ENCODE assay signal across 12 cellular contexts in the genomic region with DNA sequence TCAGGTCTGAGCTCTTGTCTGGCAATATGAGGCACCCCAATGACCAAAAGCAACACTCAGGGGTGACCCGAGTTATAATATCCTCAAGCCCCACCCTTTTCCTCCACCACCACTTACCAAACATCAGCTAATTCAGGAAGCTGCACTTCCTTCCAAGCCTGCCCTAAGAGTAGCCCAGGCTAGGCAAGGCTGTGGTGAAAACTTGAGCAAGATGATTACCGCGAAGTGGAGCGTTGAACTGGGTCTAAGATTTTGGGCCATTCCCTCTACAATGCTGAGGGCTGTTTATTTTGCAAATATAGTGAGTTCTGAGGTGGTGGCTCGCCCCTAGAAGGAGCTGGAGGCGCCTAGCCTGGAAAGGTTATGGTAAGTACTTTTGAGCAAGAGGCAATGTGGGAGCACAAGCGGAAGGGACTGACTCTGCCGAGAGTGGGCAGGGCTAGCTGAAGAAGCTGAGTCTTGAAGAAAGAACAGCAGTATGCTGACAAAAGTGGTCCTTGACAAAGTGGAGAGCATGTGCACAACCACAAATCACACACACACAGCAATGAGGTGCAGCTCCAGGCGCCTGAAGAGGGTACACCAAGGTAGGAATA. TPM values are rescaled to one million over a fixed set of nuclear protein-coding genes. Genes with fewer than 3 reads are reported as not detected.
DNase-seq lines count a peak whose midpoint lies in the region; ATAC-seq and TF ChIP-seq lines count a peak whose summit lies in the region.
"Had no signal": no experiment of that assay in that cellular context is flagged by ENCODE, and none has a peak within 500 bp of the region (broad histone marks: within the 10 kb centered on the region; RNA-seq: fewer than 3 reads in every experiment).

A gene with protein sequence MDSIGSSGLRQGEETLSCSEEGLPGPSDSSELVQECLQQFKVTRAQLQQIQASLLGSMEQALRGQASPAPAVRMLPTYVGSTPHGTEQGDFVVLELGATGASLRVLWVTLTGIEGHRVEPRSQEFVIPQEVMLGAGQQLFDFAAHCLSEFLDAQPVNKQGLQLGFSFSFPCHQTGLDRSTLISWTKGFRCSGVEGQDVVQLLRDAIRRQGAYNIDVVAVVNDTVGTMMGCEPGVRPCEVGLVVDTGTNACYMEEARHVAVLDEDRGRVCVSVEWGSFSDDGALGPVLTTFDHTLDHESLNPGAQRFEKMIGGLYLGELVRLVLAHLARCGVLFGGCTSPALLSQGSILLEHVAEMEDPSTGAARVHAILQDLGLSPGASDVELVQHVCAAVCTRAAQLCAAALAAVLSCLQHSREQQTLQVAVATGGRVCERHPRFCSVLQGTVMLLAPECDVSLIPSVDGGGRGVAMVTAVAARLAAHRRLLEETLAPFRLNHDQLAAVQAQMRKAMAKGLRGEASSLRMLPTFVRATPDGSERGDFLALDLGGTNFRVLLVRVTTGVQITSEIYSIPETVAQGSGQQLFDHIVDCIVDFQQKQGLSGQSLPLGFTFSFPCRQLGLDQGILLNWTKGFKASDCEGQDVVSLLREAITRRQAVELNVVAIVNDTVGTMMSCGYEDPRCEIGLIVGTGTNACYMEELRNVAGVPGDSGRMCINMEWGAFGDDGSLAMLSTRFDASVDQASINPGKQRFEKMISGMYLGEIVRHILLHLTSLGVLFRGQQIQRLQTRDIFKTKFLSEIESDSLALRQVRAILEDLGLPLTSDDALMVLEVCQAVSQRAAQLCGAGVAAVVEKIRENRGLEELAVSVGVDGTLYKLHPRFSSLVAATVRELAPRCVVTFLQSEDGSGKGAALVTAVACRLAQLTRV (minus strand): TSS at position 51 of the 596 bp plus-strand sequence. CDS start 3,187 bp downstream, outside the sequence.

- no peak for TF ChIP-seq POLR2A in GM18505 (IDR thresholded peaks at IDR 0.05; ENCODE audit: borderline replicate concordance, extremely low read depth, insufficient read depth, insufficient read length)

- peaks cover 5% of the 10 kb centered on the region for H3K36me3 Mint-ChIP-seq in activated naive CD8-positive, alpha-beta T cell treated with anti-CD3 and anti-CD28 coated beads, Interleukin-2, amount 10 ng/mL, durations not matched to agents 7 days and 5 days
- peaks cover 24% of the 10 kb centered on the region for H3K36me3 Mint-ChIP-seq in activated naive CD8-positive, alpha-beta T cell treated with anti-CD3 and anti-CD28 coated beads for 36 hours
- H3K36me3 Mint-ChIP-seq in activated T-helper 1 cell treated with anti-CD3 and anti-CD28 coated beads, Interleukin-12 subunit alpha, Interleukin-12 subunit beta, Interleukin-2, Interleukin-4 antibody, amounts not matched to agents 30 ng/mL and 10 ng/mL and 1 ng/mL, durations not matched to agents 14 hours and 24 hours and 36 hours (ENCODE audit: low read depth) = peaks cover 19% of the 10 kb centered on the region

- H3K27me3 Mint-ChIP-seq in activated naive CD8-positive, alpha-beta T cell treated with anti-CD3 and anti-CD28 coated beads, Interleukin-2, amount 10 ng/mL, durations not matched to agents 7 days and 5 days = no peaks in the 10 kb centered on the region
- H3K27me3 Mint-ChIP-seq in activated naive CD8-positive, alpha-beta T cell treated with anti-CD3 and anti-CD28 coated beads for 36 hours = peaks cover 4% of the 10 kb centered on the region
- H3K27me3 Mint-ChIP-seq in activated T-helper 1 cell treated with anti-CD3 and anti-CD28 coated beads, Interleukin-12 subunit alpha, Interleukin-12 subunit beta, Interleukin-2, Interleukin-4 antibody, amounts not matched to agents 30 ng/mL and 10 ng/mL and 1 ng/mL, durations not matched to agents 14 hours and 24 hours and 36 hours (ENCODE audit: insufficient read depth) = no peaks in the 10 kb centered on the region

- WGBS in lung, 2 donors = 16 to 26% methylated on average over 9 of the region's 9 CpGs
- WGBS in thymus = 41% methylated on average over 9 of the region's 9 CpGs

- no peaks in the 10 kb centered on the region for H3K9me3 Mint-ChIP-seq in activated naive CD8-positive, alpha-beta T cell treated with anti-CD3 and anti-CD28 coated beads, Interleukin-2, amount 10 ng/mL, durations not matched to agents 7 days and 5 days
- H3K9me3 Mint-ChIP-seq in activated naive CD8-positive, alpha-beta T cell treated with anti-CD3 and anti-CD28 coated beads for 36 hours = no peaks in the 10 kb centered on the region
- no peaks in the 10 kb centered on the region for H3K9me3 Mint-ChIP-seq in activated T-helper 1 cell treated with anti-CD3 and anti-CD28 coated beads, Interleukin-12 subunit alpha, Interleukin-12 subunit beta, Interleukin-2, Interleukin-4 antibody, amounts not matched to agents 30 ng/mL and 10 ng/mL and 1 ng/mL, durations not matched to agents 14 hours and 24 hours and 36 hours
- H3K9me3 Mint-ChIP-seq: memory B cell had no signal

- H3K4me1 ChIP-seq in lung (ENCODE audit: control insufficient read depth in 2 of 2, insufficient read depth in 2 of 2, low read length in 2 of 2) (peaks cover 0 to 16% of the 10 kb centered on the region in 2 donors), thymus (ENCODE audit: control insufficient read depth, insufficient read depth, low read length) (no peaks in the 10 kb centered on the region)

- H3K27me3 ChIP-seq in lung (ENCODE audit: control insufficient read depth, insufficient read depth) (no peaks in the 10 kb centered on the region), thymus (ENCODE audit: control insufficient read depth, insufficient read depth) (no peaks in the 10 kb centered on the region)

- no peak for TF ChIP-seq CTCF in lung (IDR thresholded peaks at IDR 0.05; ENCODE audit: control extremely low read depth, extremely low read depth)

- no peak for DNase-seq in activated naive CD8-positive, alpha-beta T cell treated with anti-CD3 and anti-CD28 coated beads, Interleukin-2, amount 10 ng/mL, durations not matched to agents 7 days and 5 days
- no peak for DNase-seq in activated naive CD8-positive, alpha-beta T cell treated with anti-CD3 and anti-CD28 coated beads for 36 hours
- DNase-seq in activated T-helper 1 cell treated with anti-CD3 and anti-CD28 coated beads, Interleukin-12 subunit alpha, Interleukin-12 subunit beta, Interleukin-2, Interleukin-4 antibody, amounts not matched to agents 30 ng/mL and 10 ng/mL and 1 ng/mL, durations not matched to agents 14 hours and 24 hours and 36 hours (ENCODE audit: low spot score) = no peak
- DNase-seq in lung (ENCODE audit: low spot score) = peak; percentile 48
- DNase-seq in NCI-H82 treated with DMSO at 0.1 percent for 48 hours (lab: John Stamatoyannopoulos, UW; ENCODE audit: unreplicated experiment) = no peak
- DNase-seq: NCI-H2171 treated with DMSO at 0.1 percent for 48 hours had no signal

- H3K27ac ChIP-seq in lung (ENCODE audit: low read depth in 1 of 2, low read length in 1 of 2) = peak within 1 kb of the TSS in 1 of 2 donors; percentile 44
- H3K27ac ChIP-seq in thymus (ENCODE audit: low read depth) = peak within 1 kb of the TSS; percentile 39
- H3K27ac ChIP-seq: RWPE1 had no signal

- peak within 1 kb of the TSS; percentile 38 for H3K4me3 Mint-ChIP-seq in activated naive CD8-positive, alpha-beta T cell treated with anti-CD3 and anti-CD28 coated beads, Interleukin-2, amount 10 ng/mL, durations not matched to agents 7 days and 5 days
- no peak within 1 kb of the TSS for H3K4me3 Mint-ChIP-seq in activated naive CD8-positive, alpha-beta T cell treated with anti-CD3 and anti-CD28 coated beads for 36 hours
- H3K4me3 Mint-ChIP-seq in activated T-helper 1 cell treated with anti-CD3 and anti-CD28 coated beads, Interleukin-12 subunit alpha, Interleukin-12 subunit beta, Interleukin-2, Interleukin-4 antibody, amounts not matched to agents 30 ng/mL and 10 ng/mL and 1 ng/mL, durations not matched to agents 14 hours and 24 hours and 36 hours = no peak within 1 kb of the TSS
- H3K4me3 Mint-ChIP-seq: memory B cell had no signal

- H3K9me3 ChIP-seq in lung (ENCODE audit: control insufficient read depth in 2 of 2, insufficient read depth in 1 of 2, low read length in 1 of 2) (no peaks in the 10 kb centered on the region), thymus (ENCODE audit: control insufficient read depth) (no peaks in the 10 kb centered on the region)

- H3K4me3 ChIP-seq in lung (no peak within 1 kb of the TSS), thymus (ENCODE audit: low read length) (no peak within 1 kb of the TSS)

- peak within 1 kb of the TSS; percentile 46 for H3K27ac Mint-ChIP-seq in activated naive CD8-positive, alpha-beta T cell treated with anti-CD3 and anti-CD28 coated beads, Interleukin-2, amount 10 ng/mL, durations not matched to agents 7 days and 5 days
- H3K27ac Mint-ChIP-seq in activated naive CD8-positive, alpha-beta T cell treated with anti-CD3 and anti-CD28 coated beads for 36 hours = no peak within 1 kb of the TSS
- H3K27ac Mint-ChIP-seq in activated T-helper 1 cell treated with anti-CD3 and anti-CD28 coated beads, Interleukin-12 subunit alpha, Interleukin-12 subunit beta, Interleukin-2, Interleukin-4 antibody, amounts not matched to agents 30 ng/mL and 10 ng/mL and 1 ng/mL, durations not matched to agents 14 hours and 24 hours and 36 hours = peak within 1 kb of the TSS; percentile 8
- H3K27ac Mint-ChIP-seq: memory B cell had no signal

- H3K36me3 ChIP-seq in lung (ENCODE audit: control insufficient read depth in 2 of 2, insufficient read depth in 2 of 2, low read length in 2 of 2) (peaks cover 4 to 12% of the 10 kb centered on the region in 2 donors), thymus (ENCODE audit: control insufficient read depth, insufficient read depth) (peaks cover 23% of the 10 kb centered on the region)

- peaks cover 25% of the 10 kb centered on the region for H3K4me1 Mint-ChIP-seq in activated naive CD8-positive, alpha-beta T cell treated with anti-CD3 and anti-CD28 coated beads, Interleukin-2, amount 10 ng/mL, durations not matched to agents 7 days and 5 days
- H3K4me1 Mint-ChIP-seq in activated naive CD8-positive, alpha-beta T cell treated with anti-CD3 and anti-CD28 coated beads for 36 hours = peaks cover 36% of the 10 kb centered on the region
- peaks cover 33% of the 10 kb centered on the region for H3K4me1 Mint-ChIP-seq in activated T-helper 1 cell treated with anti-CD3 and anti-CD28 coated beads, Interleukin-12 subunit alpha, Interleukin-12 subunit beta, Interleukin-2, Interleukin-4 antibody, amounts not matched to agents 30 ng/mL and 10 ng/mL and 1 ng/mL, durations not matched to agents 14 hours and 24 hours and 36 hours (ENCODE audit: low read depth)

- intact Hi-C loops in activated T-helper 1 cell treated with anti-CD3 and anti-CD28 coated beads, Interleukin-12 subunit alpha, Interleukin-12 subunit beta, Interleukin-2, Interleukin-4 antibody, amounts not matched to agents 30 ng/mL and 10 ng/mL and 1 ng/mL, durations not matched to agents 14 hours and 24 hours and 36 hours (cut with micrococcal nuclease) = no loop called here

- POLR2A ChIA-PET in activated naive CD8-positive, alpha-beta T cell treated with anti-CD3 and anti-CD28 coated beads, Interleukin-2, amount 10 ng/mL, durations not matched to agents 7 days and 5 days (lab: Charles Lee) = no interaction called here

- ATAC-seq in activated naive CD8-positive, alpha-beta T cell treated with anti-CD3 and anti-CD28 coated beads, Interleukin-2, amount 10 ng/mL, durations not matched to agents 7 days and 5 days (ENCODE audit: low read depth) = peak; percentile 66
- peak; percentile 55 for ATAC-seq in lung (ENCODE audit: insufficient read depth, low FRiP score)
- ATAC-seq in GM18505 (IDR thresholded peaks at IDR 0.05; ENCODE audit: unreplicated experiment) = no peak
- ATAC-seq in GM19397 (IDR thresholded peaks at IDR 0.05; ENCODE audit: unreplicated experiment) = no peak

RNA-seq across cellular contexts. Expression of the gene that starts here (rescaled TPM):
- total RNA-seq in activated naive CD8-positive, alpha-beta T cell treated with anti-CD3 and anti-CD28 coated beads, Interleukin-2, amount 10 ng/mL, durations not matched to agents 7 days and 5 days = 1 to 10 TPM; 1.3 to 2.3 TPM
- total RNA-seq in activated naive CD8-positive, alpha-beta T cell treated with anti-CD3 and anti-CD28 coated beads for 36 hours = not detected
- total RNA-seq in activated T-helper 1 cell treated with anti-CD3 and anti-CD28 coated beads, Interleukin-12 subunit alpha, Interleukin-12 subunit beta, Interleukin-2, Interleukin-4 antibody, amounts not matched to agents 30 ng/mL and 10 ng/mL and 1 ng/mL, durations not matched to agents 14 hours and 24 hours and 36 hours = 0.44 and 0.51 TPM in 2 replicates
- 100 to 1,000 TPM in 1 of 2 donors, 1 to 10 TPM in 1; 9.2 to 111 TPM for total RNA-seq in lung
- polyA plus RNA-seq in lung (100 to 1,000 TPM in 1 of 2 donors, 10 to 100 TPM in 1; 56.1 to 260 TPM), thymus (38.9 TPM)
- total RNA-seq: fibroblast of villous mesenchyme had no signal

Comparison
In these comparisons a context has a peak if more than half of its experiments do, and no peak if none do; other contexts are left out.
1. ATAC-seq: peak in activated naive CD8-positive, alpha-beta T cell treated with anti-CD3 and anti-CD28 coated beads, Interleukin-2, amount 10 ng/mL, durations not matched to agents 7 days and 5 days (single experiment) and lung (single experiment); none in GM18505 (single experiment) and GM19397 (single experiment).